In genomic region chr11:1937616-1938342, GRCh38 we compare ENCODE assay signal across 28 cellular contexts. TPM values are rescaled to one million over a fixed set of nuclear protein-coding genes. Genes with fewer than 3 reads are reported as not detected.
DNase-seq lines count a peak whose midpoint lies in the region; ATAC-seq, FAIRE-seq and TF ChIP-seq lines count a peak whose summit lies in the region.
"Had no signal": no experiment of that assay in that cellular context is flagged by ENCODE, and none has a peak within 500 bp of the region (broad histone marks: within the 10 kb centered on the region; RNA-seq: fewer than 3 reads in every experiment).

No MANE protein-coding gene starts in this region.

- no peaks in the 10 kb centered on the region for H3K36me3 Mint-ChIP-seq in activated CD4-positive, alpha-beta T cell treated with anti-CD3 and anti-CD28 coated beads, Interleukin-2, amount 10 ng/mL, durations not matched to agents 7 days and 5 days (ENCODE audit: low read depth)
- no peaks in the 10 kb centered on the region for H3K36me3 Mint-ChIP-seq in progenitor cell of endocrine pancreas (ENCODE audit: insufficient read depth)
- H3K36me3 Mint-ChIP-seq: stimulated activated memory B cell treated with anti-CD40 and anti-IgM and Interleukin-4, amounts not matched to agents 10 μg/mL and 1 μg/mL and 100 μg/mL, for 72 hours had no signal

- H2AFZ ChIP-seq in IMR-90 (replicated peaks; ENCODE audit: low read length, poor library complexity): no peak overlapping the region

- TF ChIP-seq CTCF in IMR-90 (conservative IDR thresholded peaks at IDR 0.05; ENCODE audit: low read depth, low read length) (no peak), kidney (IDR thresholded peaks at IDR 0.05; ENCODE audit: borderline replicate concordance, extremely low read depth, insufficient read depth) (no peak), progenitor cell of endocrine pancreas (IDR thresholded peaks at IDR 0.05; ENCODE audit: unreplicated experiment) (no peak)

- no peak overlapping the region for H4K8ac ChIP-seq in IMR-90 (ENCODE audit: low read depth in 2 of 2, low read length in 2 of 2)

- ATAC-seq in IMR-90 (ENCODE audit: low read depth) (no peak), HG02623 (IDR thresholded peaks at IDR 0.05; ENCODE audit: unreplicated experiment) (no peak), HG02642 (IDR thresholded peaks at IDR 0.05; ENCODE audit: poor library complexity, unreplicated experiment) (no peak)
- ATAC-seq: body of pancreas; GM12878; stimulated activated memory B cell treated with anti-CD40 and anti-IgM and Interleukin-4, amounts not matched to agents 10 μg/mL and 1 μg/mL and 100 μg/mL, for 72 hours had no signal

- H3K4me3 Mint-ChIP-seq in activated CD4-positive, alpha-beta T cell treated with anti-CD3 and anti-CD28 coated beads, Interleukin-2, amount 10 ng/mL, durations not matched to agents 7 days and 5 days: no peak overlapping the region
- no peak overlapping the region for H3K4me3 Mint-ChIP-seq in progenitor cell of endocrine pancreas (ENCODE audit: low read depth)
- H3K4me3 Mint-ChIP-seq: stimulated activated memory B cell treated with anti-CD40 and anti-IgM and Interleukin-4, amounts not matched to agents 10 μg/mL and 1 μg/mL and 100 μg/mL, for 72 hours had no signal

- H3K9me3 ChIP-seq in IMR-90 (ENCODE audit: control insufficient read depth, insufficient read depth, low read length): no peaks in the 10 kb centered on the region
- no peaks in the 10 kb centered on the region for H3K9me3 ChIP-seq in kidney (ENCODE audit: control insufficient read depth in 1 of 2, low read length in 2 of 2)
- H3K9me3 ChIP-seq: A549, body of pancreas, prostate gland, tibial artery had no signal

- H3K27ac ChIP-seq in IMR-90 (ENCODE audit: insufficient read depth, low read length): no peak overlapping the region
- H3K27ac ChIP-seq in kidney (ENCODE audit: low read depth in 2 of 2, low read length in 2 of 2): no peak overlapping the region
- H3K27ac ChIP-seq: A549, body of pancreas, coronary artery, prostate gland, tibial artery had no signal

- intact Hi-C loops in IMR-90 (cut with micrococcal nuclease) (no loop called here), kidney (cut with DNase I) (no loop called here)

- peak overlapping the region; percentile 70 for H2AK9ac ChIP-seq in IMR-90 (replicated peaks; ENCODE audit: low read depth, low read length, poor library complexity)

- no peaks in the 10 kb centered on the region for H3K4me1 ChIP-seq in IMR-90 (ENCODE audit: control insufficient read depth, insufficient read depth, low read length)
- no peaks in the 10 kb centered on the region for H3K4me1 ChIP-seq in kidney (ENCODE audit: control insufficient read depth in 1 of 2, insufficient read depth in 1 of 2, low read depth in 1 of 2, low read length in 2 of 2)
- H3K4me1 ChIP-seq: A549, body of pancreas, prostate gland had no signal

- no peak overlapping the region for H3K14ac ChIP-seq in IMR-90 (replicated peaks; ENCODE audit: low read depth, low read length)

- no peaks in the 10 kb centered on the region for H3K9me3 Mint-ChIP-seq in activated CD4-positive, alpha-beta T cell treated with anti-CD3 and anti-CD28 coated beads, Interleukin-2, amount 10 ng/mL, durations not matched to agents 7 days and 5 days
- H3K9me3 Mint-ChIP-seq in progenitor cell of endocrine pancreas (ENCODE audit: low read depth): no peaks in the 10 kb centered on the region

- H4K5ac ChIP-seq in IMR-90 (ENCODE audit: low read depth, low read length): no peak overlapping the region

- no peak for FAIRE-seq in kidney (lab: Jason Lieb, UNC)
- FAIRE-seq: A549, endothelial cell of umbilical vein, GM12878 had no signal

- no peak overlapping the region for H3K18ac ChIP-seq in IMR-90 (ENCODE audit: low read depth, low read length)

- H2BK5ac ChIP-seq in IMR-90 (ENCODE audit: low read depth, low read length, poor library complexity, severe bottlenecking): no peak overlapping the region

- H3K27me3 ChIP-seq in IMR-90 (ENCODE audit: control insufficient read depth, insufficient read depth, low read length): peaks cover 8% of the 10 kb centered on the region; the same call in 1 of the 2 replicates
- H3K27me3 ChIP-seq: body of pancreas had no signal

- no peak overlapping the region for H3K4ac ChIP-seq in IMR-90 (ENCODE audit: low read depth, low read length)

- H4K20me1 ChIP-seq in IMR-90 (ENCODE audit: insufficient read depth, low read length): no peaks in the 10 kb centered on the region

- DNase-seq in activated CD4-positive, alpha-beta T cell treated with anti-CD3 and anti-CD28 coated beads, Interleukin-2, amount 10 ng/mL, durations not matched to agents 7 days and 5 days: peak; percentile 5
- no peak for DNase-seq in activated CD4-positive, alpha-beta T cell treated with anti-CD3 and anti-CD28 coated beads for 1 hour
- no peak for DNase-seq in IMR-90
- DNase-seq in kidney: peak; percentile 61
- peak; percentile 7 for DNase-seq in progenitor cell of endocrine pancreas (ENCODE audit: low spot score, unreplicated experiment)
- no peak for DNase-seq in NOMO-1 treated with dmso at 0.1 percent for 144 hours (lab: John Stamatoyannopoulos, UW; ENCODE audit: unreplicated experiment)
- DNase-seq: activated CD4-positive, alpha-beta T cell treated with anti-CD3 and anti-CD28 coated beads for 4 hours; activated T-cell treated with anti-CD3 and anti-CD28 coated beads for 4 hours; C1 segment of cervical spinal cord; DMS 273 treated with DMSO at 0.1 percent for 48 hours; GF-D8; NCI-H1105 treated with DMSO at 0.1 percent for 48 hours; NCI-H2107; NCI-H748 treated with DMSO at 0.1 percent for 48 hours; T-helper 9 cell; tibial artery had no signal

- H3K27ac Mint-ChIP-seq in activated CD4-positive, alpha-beta T cell treated with anti-CD3 and anti-CD28 coated beads, Interleukin-2, amount 10 ng/mL, durations not matched to agents 7 days and 5 days: no peak overlapping the region
- no peak overlapping the region for H3K27ac Mint-ChIP-seq in progenitor cell of endocrine pancreas
- H3K27ac Mint-ChIP-seq: stimulated activated memory B cell treated with anti-CD40 and anti-IgM and Interleukin-4, amounts not matched to agents 10 μg/mL and 1 μg/mL and 100 μg/mL, for 72 hours had no signal

- BruUV-seq in IMR-90 (replicated peaks; lab: Mats Ljungman, UMichigan): no TSS peak

- no peak overlapping the region for H2BK15ac ChIP-seq in IMR-90 (ENCODE audit: low read depth, low read length)

- peaks cover 4% of the 10 kb centered on the region for H3K4me1 Mint-ChIP-seq in activated CD4-positive, alpha-beta T cell treated with anti-CD3 and anti-CD28 coated beads, Interleukin-2, amount 10 ng/mL, durations not matched to agents 7 days and 5 days
- H3K4me1 Mint-ChIP-seq in progenitor cell of endocrine pancreas (ENCODE audit: low read depth): no peaks in the 10 kb centered on the region

- no peak overlapping the region for H2BK20ac ChIP-seq in IMR-90 (ENCODE audit: low read depth, low read length)

- CTCF ChIA-PET in activated CD4-positive, alpha-beta T cell treated with anti-CD3 and anti-CD28 coated beads, Interleukin-2, amount 10 ng/mL, durations not matched to agents 7 days and 5 days (lab: Charles Lee): interaction anchor here (1.1 kb wide), 1 partner anchor 213 kb away, joined by 3 read pairs; no protein-coding TSS in a partner anchor
- CTCF ChIA-PET in IMR-90 (lab: Yijun Ruan, JAX): no interaction called here

- H3K4me3 ChIP-seq in IMR-90 (ENCODE audit: insufficient read depth, low read depth, low read length): no peak overlapping the region
- no peak overlapping the region for H3K4me3 ChIP-seq in kidney (ENCODE audit: low read length in 2 of 2)
- H3K4me3 ChIP-seq: A549, body of pancreas, coronary artery, GM12878, prostate gland, tibial artery had no signal

- 81% methylated on average over 4 of the region's 35 CpGs; no CpG with 5 or more reads in 1 of the 2 experiments for WGBS in IMR-90 (ENCODE audit: extremely low coverage in 2 of 2, insufficient read length in 1 of 2), 2 experiments

- POLR2A ChIA-PET in activated CD4-positive, alpha-beta T cell treated with anti-CD3 and anti-CD28 coated beads, Interleukin-2, amount 10 ng/mL, durations not matched to agents 7 days and 5 days (lab: Charles Lee): no interaction called here
- POLR2A ChIA-PET in IMR-90 (lab: Charles Lee; ENCODE audit: unreplicated experiment): no interaction called here

- no peak for TF ChIP-seq RAD21 in IMR-90 (IDR thresholded peaks at IDR 0.05; ENCODE audit: low read length)

- TF ChIP-seq POLR2A in IMR-90 (IDR thresholded peaks at IDR 0.05; ENCODE audit: low read depth, low read length): no peak

- H3K9me1 ChIP-seq in IMR-90 (ENCODE audit: insufficient read depth, low read length): peaks cover 3% of the 10 kb centered on the region; the same call in 1 of the 2 replicates

- no peak overlapping the region for H4K91ac ChIP-seq in IMR-90 (ENCODE audit: insufficient read depth, low read depth, low read length)

- dilution Hi-C loops in IMR-90 (cut with HindIII; ENCODE audit: low sequenced_read_pairs, unreplicated experiment): no loop called here

- H2AK5ac ChIP-seq in IMR-90 (ENCODE audit: low read depth, low read length): no peak overlapping the region

- no peak overlapping the region for H3K56ac ChIP-seq in IMR-90 (ENCODE audit: extremely low read depth, insufficient read depth, low read length)

- H3K9ac ChIP-seq in IMR-90 (ENCODE audit: low read depth, low read length) (no peak overlapping the region), kidney (ENCODE audit: low read length in 2 of 2) (no peak overlapping the region)

- H2BK120ac ChIP-seq in IMR-90 (ENCODE audit: low read depth, low read length): no peak overlapping the region

- in situ Hi-C loops in IMR-90 (cut with MboI; ENCODE audit: low sequenced_read_pairs): no loop called here

- no peaks in the 10 kb centered on the region for H3K79me1 ChIP-seq in IMR-90 (ENCODE audit: low read depth in 1 of 2, low read length in 2 of 2)

- peaks cover 4% of the 10 kb centered on the region for H3K27me3 Mint-ChIP-seq in activated CD4-positive, alpha-beta T cell treated with anti-CD3 and anti-CD28 coated beads, Interleukin-2, amount 10 ng/mL, durations not matched to agents 7 days and 5 days
- peaks cover 16% of the 10 kb centered on the region for H3K27me3 Mint-ChIP-seq in progenitor cell of endocrine pancreas

- no peak overlapping the region for H3K23ac ChIP-seq in IMR-90 (ENCODE audit: low read depth, low read length)

- H3K4me2 ChIP-seq in IMR-90 (ENCODE audit: low read depth, low read length): no peak overlapping the region
- H3K4me2 ChIP-seq: A549 had no signal

- H3K36me3 ChIP-seq in IMR-90 (ENCODE audit: control insufficient read depth, insufficient read depth, low read length): no peaks in the 10 kb centered on the region
- no peaks in the 10 kb centered on the region for H3K36me3 ChIP-seq in kidney (ENCODE audit: control insufficient read depth in 1 of 2, insufficient read depth in 2 of 2, low read length in 2 of 2)
- H3K36me3 ChIP-seq: prostate gland, tibial artery had no signal

RNA-seq across cellular contexts. Expression of gene MRPL23, which starts 9.4 kb away (rescaled TPM):
- 100 to 1,000 TPM in 1 of 2 experiments, 10 to 100 TPM in 1; 77.5 to 106 TPM for total RNA-seq in activated CD4-positive, alpha-beta T cell treated with anti-CD3 and anti-CD28 coated beads, Interleukin-2, amount 10 ng/mL, durations not matched to agents 7 days and 5 days
- total RNA-seq in IMR-90 (2012; rRNA removed) (114 and 133 TPM in 2 replicates), kidney (45.9 TPM), progenitor cell of endocrine pancreas (38.1 and 47.2 TPM in 2 replicates)
- polyA plus RNA-seq in IMR-90 (2012; rRNA removed) (68.4 and 93.0 TPM in 2 replicates), kidney (ENCODE audit: insufficient read depth, low read depth, low replicate concordance) (183 TPM)
- polyA plus RNA-seq in IMR-90 (2012; cell fraction: cytosol; rRNA removed): 178 and 245 TPM in 2 replicates
- polyA plus RNA-seq in IMR-90 (2012; cell fraction: nucleus; rRNA removed; ENCODE audit: low replicate concordance): 76.2 and 83.6 TPM in 2 replicates

RNA-seq across cellular contexts. Expression of gene TNNT3, which starts 18.3 kb away (rescaled TPM):
- total RNA-seq in activated CD4-positive, alpha-beta T cell treated with anti-CD3 and anti-CD28 coated beads, Interleukin-2, amount 10 ng/mL, durations not matched to agents 7 days and 5 days: 1 to 10 TPM; 3.7 to 5.4 TPM
- total RNA-seq in IMR-90 (2012; rRNA removed): not detected in 2 replicates
- polyA plus RNA-seq in IMR-90 (2012; rRNA removed): not detected in 2 replicates
- not detected in 2 replicates for polyA plus RNA-seq in IMR-90 (2012; cell fraction: cytosol; rRNA removed)
- polyA plus RNA-seq in IMR-90 (2012; cell fraction: nucleus; rRNA removed; ENCODE audit: low replicate concordance): not detected in 2 replicates
- total RNA-seq in kidney: 0.60 TPM
- polyA plus RNA-seq in kidney (ENCODE audit: insufficient read depth, low read depth, low replicate concordance): not detected
- total RNA-seq in progenitor cell of endocrine pancreas: 0.38 TPM in 1 of 2 replicates, not detected in the other
- total RNA-seq: endothelial cell of umbilical vein, fibroblast of villous mesenchyme, GM12878, HT-29 had no signal
- polyA plus RNA-seq: A549, endothelial cell of umbilical vein had no signal

RNA-seq across cellular contexts. Expression of gene PRR33, which starts 46.1 kb away (rescaled TPM):
- under 1 TPM in 1 of 2 experiments, not detected in 1; 0.05 TPM for total RNA-seq in activated CD4-positive, alpha-beta T cell treated with anti-CD3 and anti-CD28 coated beads, Interleukin-2, amount 10 ng/mL, durations not matched to agents 7 days and 5 days
- total RNA-seq in IMR-90 (2012; rRNA removed) (not detected in 2 replicates), kidney (not detected), progenitor cell of endocrine pancreas (not detected in 2 replicates)
- polyA plus RNA-seq in IMR-90 (2012; rRNA removed) (not detected in 2 replicates), kidney (ENCODE audit: insufficient read depth, low read depth, low replicate concordance) (not detected)
- not detected in 2 replicates for polyA plus RNA-seq in IMR-90 (2012; cell fraction: cytosol; rRNA removed)
- polyA plus RNA-seq in IMR-90 (2012; cell fraction: nucleus; rRNA removed; ENCODE audit: low replicate concordance): not detected in 2 replicates
- total RNA-seq: body of pancreas, endothelial cell of umbilical vein, fibroblast of villous mesenchyme, GM12878, HT-29, liver had no signal
- polyA plus RNA-seq: A549, endothelial cell of umbilical vein, liver had no signal

RNA-seq across cellular contexts. Expression of gene H19, which starts 59.9 kb away (rescaled TPM):
- not detected for total RNA-seq in activated CD4-positive, alpha-beta T cell treated with anti-CD3 and anti-CD28 coated beads, Interleukin-2, amount 10 ng/mL, durations not matched to agents 7 days and 5 days
- total RNA-seq in IMR-90 (2012; rRNA removed): not detected in 2 replicates
- 0.23 and 0.41 TPM in 2 replicates for polyA plus RNA-seq in IMR-90 (2012; rRNA removed)
- 0.30 and 0.35 TPM in 2 replicates for polyA plus RNA-seq in IMR-90 (2012; cell fraction: cytosol; rRNA removed)
- polyA plus RNA-seq in IMR-90 (2012; cell fraction: nucleus; rRNA removed; ENCODE audit: low replicate concordance): 0.70 and 0.84 TPM in 2 replicates
- 53.8 TPM for total RNA-seq in kidney
- 140 TPM for polyA plus RNA-seq in kidney (ENCODE audit: insufficient read depth, low read depth, low replicate concordance)
- 17,961 and 19,743 TPM in 2 replicates for total RNA-seq in progenitor cell of endocrine pancreas

Comparison
In these comparisons a context has a peak if more than half of its experiments do, and no peak if none do; other contexts are left out.
1. DNase-seq: peak in activated CD4-positive, alpha-beta T cell treated with anti-CD3 and anti-CD28 coated beads, Interleukin-2, amount 10 ng/mL, durations not matched to agents 7 days and 5 days (single experiment), kidney (single experiment) and progenitor cell of endocrine pancreas (single experiment); none in activated CD4-positive, alpha-beta T cell treated with anti-CD3 and anti-CD28 coated beads for 1 hour (single experiment), IMR-90 (single experiment) and NOMO-1 treated with dmso at 0.1 percent for 144 hours (single experiment).